Comparison of ENCODE assay signal across 9 cellular contexts in genomic region chr10:26739087-26739631, GRCh38. TPM values are rescaled to one million over a fixed set of nuclear protein-coding genes. Genes with fewer than 3 reads are reported as not detected.
DNase-seq lines count a peak whose midpoint lies in the region; ATAC-seq and TF ChIP-seq lines count a peak whose summit lies in the region.
"Had no signal": no experiment of that assay in that cellular context is flagged by ENCODE, and none has a peak within 500 bp of the region (broad histone marks: within the 10 kb centered on the region; RNA-seq: fewer than 3 reads in every experiment).

No MANE protein-coding gene starts in this region.

- peak overlapping the region; percentile 29 for H3K4me3 Mint-ChIP-seq in activated CD4-positive, alpha-beta T cell treated with anti-CD3 and anti-CD28 coated beads for 36 hours
- peak overlapping the region in 6 of 8 donors; percentile 12 to 64 (median 45) for H3K4me3 Mint-ChIP-seq in naive B cell

- no peak overlapping the region for H3K4me3 ChIP-seq in HEK293 (ENCODE audit: low read depth, low read length)

- H3K27me3 Mint-ChIP-seq in activated CD4-positive, alpha-beta T cell treated with anti-CD3 and anti-CD28 coated beads for 36 hours, result no peaks in the 10 kb centered on the region
- no peaks in the 10 kb centered on the region for H3K27me3 Mint-ChIP-seq in naive B cell

- TF ChIP-seq POLR2A in erythroblast (IDR thresholded peaks at IDR 0.05; ENCODE audit: low read length), result no peak

- no peaks in the 10 kb centered on the region for H3K9me3 ChIP-seq in HEK293 (ENCODE audit: control insufficient read depth, insufficient read depth, low read depth, low read length)

- CTCF ChIA-PET in activated CD4-positive, alpha-beta T cell treated with anti-CD3 and anti-CD28 coated beads for 36 hours (lab: Charles Lee), result no interaction called here
- CTCF ChIA-PET in HEK293 (lab: Yijun Ruan, JAX), result interaction anchor here (1.7 kb wide), 1 partner anchor 143 kb away, joined by 8 read pairs; no protein-coding TSS in a partner anchor

- DNase-seq in activated CD4-positive, alpha-beta T cell treated with anti-CD3 and anti-CD28 coated beads for 36 hours, result peak; percentile 62
- no peak for DNase-seq in activated CD4-positive, alpha-beta T cell treated with anti-CD3 and anti-CD28 coated beads for 1 hour
- DNase-seq in NCI-H345 treated with DMSO at 0.1 percent for 48 hours (lab: John Stamatoyannopoulos, UW; ENCODE audit: unreplicated experiment) (peak; percentile 3), naive B cell (peak; percentile 28), NCI-H1694 treated with DMSO at 0.1 percent for 48 hours (lab: John Stamatoyannopoulos, UW) (no peak), C1 segment of cervical spinal cord (lab: John Stamatoyannopoulos, UW) (no peak), erythroblast (lab: John Stamatoyannopoulos, UW) (no peak)
- DNase-seq: NCI-H1930 had no signal

- H3K27ac ChIP-seq in HEK293 (ENCODE audit: extremely low read depth, low read depth, low read length), result no peak overlapping the region

- intact Hi-C loops in activated CD4-positive, alpha-beta T cell treated with anti-CD3 and anti-CD28 coated beads for 36 hours (cut with DNase I, micrococcal nuclease), result loop anchor here (1.0 to 10.0 kb wide), 4 partner anchors 252 to 416 kb away; partner anchors contain the start of genes YME1L1 (in 2 of the 2), APBB1IP (in 1 of the 2) and MASTL (in 1 of the 2)

- peaks cover 34 to 95% of the 10 kb centered on the region in 2 experiments for H3K36me3 ChIP-seq in HEK293 (ENCODE audit: control insufficient read depth in 2 of 2, insufficient read depth in 1 of 2, low read length in 2 of 2)

- H3K4me1 ChIP-seq in HEK293 (ENCODE audit: control insufficient read depth, insufficient read depth, low read length), result no peaks in the 10 kb centered on the region

- POLR2A ChIA-PET in activated CD4-positive, alpha-beta T cell treated with anti-CD3 and anti-CD28 coated beads for 36 hours (lab: Charles Lee), result no interaction called here
- POLR2A ChIA-PET in HEK293 (lab: Yijun Ruan, JAX), result no interaction called here

- H3K4me1 Mint-ChIP-seq in activated CD4-positive, alpha-beta T cell treated with anti-CD3 and anti-CD28 coated beads for 36 hours, result peaks cover 58% of the 10 kb centered on the region
- peaks cover 36 to 60% (median 56%) of the 10 kb centered on the region in 3 donors for H3K4me1 Mint-ChIP-seq in naive B cell

- no peaks in the 10 kb centered on the region for H3K9me3 Mint-ChIP-seq in activated CD4-positive, alpha-beta T cell treated with anti-CD3 and anti-CD28 coated beads for 36 hours (ENCODE audit: low read depth)
- no peaks in the 10 kb centered on the region for H3K9me3 Mint-ChIP-seq in naive B cell

- H3K27ac Mint-ChIP-seq in activated CD4-positive, alpha-beta T cell treated with anti-CD3 and anti-CD28 coated beads for 36 hours, result peak overlapping the region; percentile 96
- H3K27ac Mint-ChIP-seq in naive B cell, result peak overlapping the region; percentile 81 to 95 (median 91)

- ATAC-seq in activated CD4-positive, alpha-beta T cell treated with anti-CD3 and anti-CD28 coated beads for 36 hours, result peak; percentile 60
- peak; percentile 52 to 55 for ATAC-seq in naive B cell (ENCODE audit: low read depth in 2 of 2)

- H3K36me3 Mint-ChIP-seq in activated CD4-positive, alpha-beta T cell treated with anti-CD3 and anti-CD28 coated beads for 36 hours (ENCODE audit: low read depth), result peaks cover 76% of the 10 kb centered on the region
- peaks cover 0 to 15% of the 10 kb centered on the region in 2 donors for H3K36me3 Mint-ChIP-seq in naive B cell

- no peak for TF ChIP-seq CTCF in HEK293 (tag by site-specific recombination; IDR thresholded peaks at IDR 0.05)

TF ChIP-seq in HEK293, 187 proteins besides CTCF, POLR2A, EP300 and RAD21:
- TF ChIP-seq ZNF701 (tag by site-specific recombination; IDR thresholded peaks at IDR 0.05) (no peak), SP2 (tag by site-specific recombination; IDR thresholded peaks at IDR 0.05) (no peak), SCRT1 (tag by site-specific recombination; IDR thresholded peaks at IDR 0.05; ENCODE audit: borderline replicate concordance) (0 out of 2 replicates have a peak, but pooled peaks have one; percentile 14), KLF17 (tag by site-specific recombination; IDR thresholded peaks at IDR 0.05) (no peak), OSR2 (tag by site-specific recombination; IDR thresholded peaks at IDR 0.05) (no peak)
- TF ChIP-seq, protein P1, sequence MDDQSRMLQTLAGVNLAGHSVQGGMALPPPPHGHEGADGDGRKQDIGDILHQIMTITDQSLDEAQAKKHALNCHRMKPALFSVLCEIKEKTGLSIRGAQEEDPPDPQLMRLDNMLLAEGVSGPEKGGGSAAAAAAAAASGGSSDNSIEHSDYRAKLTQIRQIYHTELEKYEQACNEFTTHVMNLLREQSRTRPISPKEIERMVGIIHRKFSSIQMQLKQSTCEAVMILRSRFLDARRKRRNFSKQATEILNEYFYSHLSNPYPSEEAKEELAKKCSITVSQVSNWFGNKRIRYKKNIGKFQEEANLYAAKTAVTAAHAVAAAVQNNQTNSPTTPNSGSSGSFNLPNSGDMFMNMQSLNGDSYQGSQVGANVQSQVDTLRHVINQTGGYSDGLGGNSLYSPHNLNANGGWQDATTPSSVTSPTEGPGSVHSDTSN (CRISPR knock-in tag; IDR thresholded peaks at IDR 0.05), result no peak
TF ChIP-seq in HEK293: peak in this region for 1.

RNA-seq across cellular contexts. Expression of gene PDSS1, which starts 41.7 kb away (rescaled TPM):
- 10 to 100 TPM; 16.1 to 20.7 TPM for total RNA-seq in activated CD4-positive, alpha-beta T cell treated with anti-CD3 and anti-CD28 coated beads for 36 hours
- polyA plus RNA-seq in naive B cell (ENCODE audit: low read depth in 6 of 6), result 1 to 10 TPM in 5 of 6 donors, not detected in 1; 2.5 to 6.0 (median 2.6) TPM

Comparison
In these comparisons a context has a peak if more than half of its experiments do, and no peak if none do; other contexts are left out.
1. DNase-seq: peak in activated CD4-positive, alpha-beta T cell treated with anti-CD3 and anti-CD28 coated beads for 36 hours (single experiment), NCI-H345 treated with DMSO at 0.1 percent for 48 hours (single experiment) and naive B cell (single experiment); none in activated CD4-positive, alpha-beta T cell treated with anti-CD3 and anti-CD28 coated beads for 1 hour (single experiment), NCI-H1694 treated with DMSO at 0.1 percent for 48 hours (single experiment), C1 segment of cervical spinal cord (0 of 14) and erythroblast (0 of 2).